10 cellular contexts compared by ENCODE assay signal in genomic region chr2:99572380-99572779, GRCh38.
DNase-seq lines count a peak whose midpoint lies in the region; ATAC-seq and TF ChIP-seq lines count a peak whose summit lies in the region.
"Had no signal": no experiment of that assay in that cellular context is flagged by ENCODE, and none has a peak within 500 bp of the region (broad histone marks: within the 10 kb centered on the region; RNA-seq: fewer than 3 reads in every experiment).

No MANE protein-coding gene starts in this region.

- ATAC-seq in esophagus mucosa, result no peak
- ATAC-seq: activated naive CD8-positive, alpha-beta T cell treated with anti-CD3 and anti-CD28 coated beads, Interleukin-2, amount 50 U/mL, for 24 hours; natural killer cell treated with Interleukin-12 subunit alpha and Interleukin-12 subunit beta and Interleukin-15 and Interleukin-18, amount 100 ng/mL, for 72 hours had no signal

- peak; percentile 1 for DNase-seq in LHCN-M2 (ENCODE audit: low read depth)
- DNase-seq in NCI-H446 treated with DMSO at 0.1 percent for 48 hours (lab: John Stamatoyannopoulos, UW), result peak; percentile 40
- DNase-seq in epithelial cell of esophagus (ENCODE audit: low read depth), result peak; percentile 6
- DNase-seq in retina, result peak; percentile 23
- no peak for DNase-seq in HAP-1 (ENCODE audit: low spot score in 2 of 2)
- DNase-seq in stimulated activated CD4-positive, alpha-beta T cell treated with anti-CD3 and anti-CD28 coated beads, Interleukin-1b, Interleukin-23, amount 100 ng/mL, for 48 hours, result no peak
- DNase-seq: activated naive CD8-positive, alpha-beta T cell treated with anti-CD3 and anti-CD28 coated beads, Interleukin-2, amount 50 U/mL, for 24 hours; OCI-M1 had no signal

- no peaks in the 10 kb centered on the region for H3K36me3 ChIP-seq in HAP-1 (replicated peaks)

- no peaks in the 10 kb centered on the region for H3K27me3 ChIP-seq in HAP-1 (ENCODE audit: low read depth)

- no peaks in the 10 kb centered on the region for H3K4me1 ChIP-seq in HAP-1

- H3K9me3 ChIP-seq in HAP-1, result no peaks in the 10 kb centered on the region

- TF ChIP-seq CTCF in epithelial cell of esophagus (IDR thresholded peaks at IDR 0.05; ENCODE audit: insufficient read depth, low read depth, low read length, missing control alignments), result no peak

- in situ Hi-C loops in HAP-1 (cut with MboI; ENCODE audit: low sequenced_read_pairs), result no loop called here

- H3K4me3 ChIP-seq in epithelial cell of esophagus (ENCODE audit: low read length) (no peak overlapping the region), HAP-1 (no peak overlapping the region)

Comparison
In these comparisons a context has a peak if more than half of its experiments do, and no peak if none do; other contexts are left out.
1. DNase-seq: peak in LHCN-M2 (single experiment), NCI-H446 treated with DMSO at 0.1 percent for 48 hours (single experiment), epithelial cell of esophagus (single experiment) and retina (single experiment); none in HAP-1 (0 of 2) and stimulated activated CD4-positive, alpha-beta T cell treated with anti-CD3 and anti-CD28 coated beads, Interleukin-1b, Interleukin-23, amount 100 ng/mL, for 48 hours (single experiment).